In the genomic region with DNA sequence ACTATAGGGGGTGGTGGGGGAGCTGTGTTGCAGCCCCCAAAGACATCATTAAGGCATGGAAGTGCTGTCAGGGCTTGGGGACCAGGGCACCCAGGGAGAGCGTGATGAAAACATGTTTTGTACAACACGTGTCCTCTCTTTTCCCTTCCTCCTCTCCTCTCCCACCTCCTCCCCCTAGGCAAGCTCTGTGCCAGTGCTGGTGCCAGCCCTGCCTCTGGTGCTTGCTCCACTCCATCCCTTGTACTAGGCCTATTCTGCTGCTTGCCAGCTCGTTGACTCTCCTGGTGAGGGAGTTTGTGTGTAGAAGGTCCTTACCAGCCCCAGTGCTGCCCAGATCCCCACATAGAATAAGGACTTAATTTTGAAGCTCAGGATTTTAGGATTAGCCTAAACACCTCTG, we compare ENCODE assay signal across 1 cellular context.
TF ChIP-seq lines count a peak whose summit lies in the region.

No MANE protein-coding gene starts in this region.

TF ChIP-seq in H1, 55 proteins besides CTCF, POLR2A, EP300 and RAD21:
- TF ChIP-seq JUN (IDR thresholded peaks at IDR 0.05; ENCODE audit: low read depth, low read length) (no peak), SUZ12 (IDR thresholded peaks at IDR 0.05; ENCODE audit: low read length) (no peak), GABPA (IDR thresholded peaks at IDR 0.05; ENCODE audit: borderline replicate concordance, insufficient read depth, low read length) (no peak), CBX5 (IDR thresholded peaks at IDR 0.05; ENCODE audit: low read depth, low read length) (no peak), POU5F1 (IDR thresholded peaks at IDR 0.05; ENCODE audit: low read depth, low read length) (no peak), POLR2AphosphoS5 (IDR thresholded peaks at IDR 0.05; ENCODE audit: low read depth, low read length) (no peak), GTF2F1 (IDR thresholded peaks at IDR 0.05; ENCODE audit: borderline replicate concordance, low read depth, low read length) (no peak), EGR1 (IDR thresholded peaks at IDR 0.05; ENCODE audit: borderline replicate concordance, low read depth, low read length) (no peak), RBBP5 (IDR thresholded peaks at IDR 0.05; ENCODE audit: borderline replicate concordance, low read depth, low read length) (no peak), SP4 (IDR thresholded peaks at IDR 0.05; ENCODE audit: low read length) (no peak), JUND (IDR thresholded peaks at IDR 0.05; ENCODE audit: low read length) (no peak), SP1 (IDR thresholded peaks at IDR 0.05; ENCODE audit: low read depth, low read length) (no peak), TAF7 (optimal IDR thresholded peaks at IDR 0.05; ENCODE audit: borderline replicate concordance, low read depth, low read length) (no peak), CHD1 (IDR thresholded peaks at IDR 0.05; ENCODE audit: low read depth, low read length) (no peak), RFX5 (IDR thresholded peaks at IDR 0.05; ENCODE audit: borderline replicate concordance, low read depth, low read length) (no peak), PHF8 (conservative IDR thresholded peaks at IDR 0.05; ENCODE audit: low read depth, low read length) (no peak), SIX5 (IDR thresholded peaks at IDR 0.05; ENCODE audit: low read depth, low read length) (no peak), EZH2 (IDR thresholded peaks at IDR 0.05; ENCODE audit: low read depth, low read length, severe bottlenecking) (no peak)
